In genomic region chr2:175619591-175619990, GRCh38 we compare ENCODE assay signal across 34 cellular contexts.
"Had no signal": no experiment of that assay in that cellular context is flagged by ENCODE, and none has a peak within 500 bp of the region (broad histone marks: within the 10 kb centered on the region; RNA-seq: fewer than 3 reads in every experiment).

No MANE protein-coding gene starts in this region.

- H3K36me3 ChIP-seq: SJCRH30 had no signal

- H3K27me3 Mint-ChIP-seq: activated CD4-positive, alpha-beta memory T cell treated with anti-CD3 and anti-CD28 coated beads, Interleukin-2, amount 10 ng/mL, durations not matched to agents 7 days and 5 days; activated naive CD4-positive, alpha-beta T cell treated with anti-CD3 and anti-CD28 coated beads, Interleukin-2, amount 10 ng/mL, durations not matched to agents 7 days and 5 days had no signal

- ATAC-seq: activated CD8-positive, alpha-beta memory T cell treated with anti-CD3 and anti-CD28 coated beads, Interleukin-2, amount 10 ng/mL, durations not matched to agents 7 days and 5 days; activated naive CD8-positive, alpha-beta T cell treated with anti-CD3 and anti-CD28 coated beads, Interleukin-2, amount 50 U/mL, for 24 hours; Panc1 had no signal

- H3K27ac Mint-ChIP-seq: activated B cell treated with CpG ODN at 0.5 μM for 24 hours; activated CD4-positive, alpha-beta memory T cell treated with anti-CD3 and anti-CD28 coated beads, Interleukin-2, amount 10 ng/mL, durations not matched to agents 7 days and 5 days; activated CD8-positive, alpha-beta memory T cell treated with anti-CD3 and anti-CD28 coated beads, Interleukin-2, amount 10 ng/mL, durations not matched to agents 7 days and 5 days; activated naive CD4-positive, alpha-beta T cell treated with anti-CD3 and anti-CD28 coated beads, Interleukin-2, amount 10 ng/mL, durations not matched to agents 7 days and 5 days; activated naive CD8-positive, alpha-beta T cell; activated naive CD8-positive, alpha-beta T cell treated with anti-CD3 and anti-CD28 coated beads, Interleukin-2, amount 50 U/mL, for 24 hours; T-helper 1 cell treated with Interleukin-12 subunit alpha and Interleukin-12 subunit beta and Interleukin-4 antibody, amounts not matched to agents 30 μg/mL and 1 μg/mL, for 36 hours; T-helper 2 cell treated with Interferon-gamma antibody and Interleukin-4, amounts not matched to agents 5 μg/mL and 100 μg/mL, for 36 hours had no signal

- FAIRE-seq: bronchial epithelial cell, TTC549 had no signal

- DNase-seq: activated B cell treated with CpG ODN at 0.5 μM for 24 hours; activated CD4-positive, alpha-beta memory T cell treated with anti-CD3 and anti-CD28 coated beads, Interleukin-2, amount 10 ng/mL, durations not matched to agents 7 days and 5 days; activated CD4-positive, alpha-beta T cell treated with anti-CD3 and anti-CD28 coated beads for 4 hours; activated CD4-positive, CD25-positive, alpha-beta regulatory T cell treated with anti-CD3 and anti-CD28 coated beads, Interleukin-2, amount 50 U/mL, for 72 hours; activated CD8-positive, alpha-beta memory T cell treated with anti-CD3 and anti-CD28 coated beads for 24 hours; activated CD8-positive, alpha-beta memory T cell treated with anti-CD3 and anti-CD28 coated beads, Interleukin-2, amount 10 ng/mL, durations not matched to agents 7 days and 5 days; activated CD8-positive, alpha-beta memory T cell treated with anti-CD3 and anti-CD28 coated beads, Interleukin-2, amount 50 U/mL, for 48 hours; activated effector memory CD4-positive, alpha-beta T cell treated with Interleukin-2 at 50 U/mL for 16 hours; activated naive CD4-positive, alpha-beta T cell treated with anti-CD3 and anti-CD28 coated beads, Interleukin-2, amount 10 ng/mL, durations not matched to agents 7 days and 5 days; activated naive CD8-positive, alpha-beta T cell treated with anti-CD3 and anti-CD28 coated beads, Interleukin-2, amount 50 U/mL, for 24 hours; activated T-cell treated with anti-CD3 and anti-CD28 coated beads, Interleukin-2, amount 50 U/mL, for 48 hours; anterior cingulate cortex; caudate nucleus; cerebellar nuclear complex; NCI-H1092 treated with DMSO at 0.1 percent for 48 hours; NCI-H1417 treated with DMSO at 0.1 percent for 48 hours; NCI-H187 treated with DMSO at 0.1 percent for 48 hours; NCI-H2081; NCI-H2171 treated with DMSO at 0.1 percent for 48 hours; NCI-H2227 treated with DMSO at 0.1 percent for 48 hours; NCI-H446; NCI-H510A treated with DMSO at 0.1 percent for 48 hours; NCI-H526 treated with DMSO at 0.1 percent for 48 hours; NCI-H82; SHP77; SJCRH30; SK-N-SH had no signal

- H3K4me1 Mint-ChIP-seq: activated B cell treated with CpG ODN at 0.5 μM for 24 hours; activated CD4-positive, alpha-beta memory T cell treated with anti-CD3 and anti-CD28 coated beads, Interleukin-2, amount 10 ng/mL, durations not matched to agents 7 days and 5 days; activated CD8-positive, alpha-beta memory T cell treated with anti-CD3 and anti-CD28 coated beads, Interleukin-2, amount 10 ng/mL, durations not matched to agents 7 days and 5 days; activated naive CD4-positive, alpha-beta T cell treated with anti-CD3 and anti-CD28 coated beads, Interleukin-2, amount 10 ng/mL, durations not matched to agents 7 days and 5 days; activated naive CD8-positive, alpha-beta T cell treated with anti-CD3 and anti-CD28 coated beads, Interleukin-2, amount 50 U/mL, for 24 hours had no signal

- H3K9me3 ChIP-seq: SJCRH30, SK-N-SH had no signal

- H3K4me3 ChIP-seq: SJCRH30 had no signal

- H3K27ac ChIP-seq: SJCRH30 had no signal

- H3K9me3 Mint-ChIP-seq: activated CD4-positive, alpha-beta memory T cell treated with anti-CD3 and anti-CD28 coated beads, Interleukin-2, amount 10 ng/mL, durations not matched to agents 7 days and 5 days; T-helper 1 cell treated with Interleukin-12 subunit alpha and Interleukin-12 subunit beta and Interleukin-4 antibody, amounts not matched to agents 30 μg/mL and 1 μg/mL, for 36 hours; T-helper 2 cell treated with Interferon-gamma antibody and Interleukin-4, amounts not matched to agents 5 μg/mL and 100 μg/mL, for 36 hours had no signal

- H3K27me3 ChIP-seq: SJCRH30 had no signal

- H3K9ac ChIP-seq: SK-N-SH had no signal

- H3K4me3 Mint-ChIP-seq: activated B cell treated with CpG ODN at 0.5 μM for 24 hours; activated CD4-positive, alpha-beta memory T cell treated with anti-CD3 and anti-CD28 coated beads, Interleukin-2, amount 10 ng/mL, durations not matched to agents 7 days and 5 days; activated CD8-positive, alpha-beta memory T cell treated with anti-CD3 and anti-CD28 coated beads, Interleukin-2, amount 10 ng/mL, durations not matched to agents 7 days and 5 days; activated naive CD4-positive, alpha-beta T cell treated with anti-CD3 and anti-CD28 coated beads, Interleukin-2, amount 10 ng/mL, durations not matched to agents 7 days and 5 days; activated naive CD8-positive, alpha-beta T cell; activated naive CD8-positive, alpha-beta T cell treated with anti-CD3 and anti-CD28 coated beads, Interleukin-2, amount 50 U/mL, for 24 hours; T-helper 1 cell treated with Interleukin-12 subunit alpha and Interleukin-12 subunit beta and Interleukin-4 antibody, amounts not matched to agents 30 μg/mL and 1 μg/mL, for 36 hours; T-helper 2 cell treated with Interferon-gamma antibody and Interleukin-4, amounts not matched to agents 5 μg/mL and 100 μg/mL, for 36 hours had no signal

- H3K36me3 Mint-ChIP-seq: activated CD8-positive, alpha-beta memory T cell treated with anti-CD3 and anti-CD28 coated beads, Interleukin-2, amount 10 ng/mL, durations not matched to agents 7 days and 5 days; activated naive CD4-positive, alpha-beta T cell treated with anti-CD3 and anti-CD28 coated beads, Interleukin-2, amount 10 ng/mL, durations not matched to agents 7 days and 5 days; activated naive CD8-positive, alpha-beta T cell; brain had no signal

- H3K4me2 ChIP-seq: SK-N-SH had no signal
